In genomic region chr1:95370671-95370992, GRCh38 we compare ENCODE assay signal across 22 cellular contexts.
"Had no signal": no experiment of that assay in that cellular context is flagged by ENCODE, and none has a peak within 500 bp of the region (broad histone marks: within the 10 kb centered on the region; RNA-seq: fewer than 3 reads in every experiment).

No MANE protein-coding gene starts in this region.

- H3K4me3 ChIP-seq: body of pancreas, cardiac muscle cell, esophagus squamous epithelium, gastroesophageal sphincter, heart left ventricle, spleen, thyroid gland had no signal

- H3K4me1 ChIP-seq: esophagus squamous epithelium, heart left ventricle, spleen had no signal

- H3K36me3 ChIP-seq: cardiac muscle cell, esophagus squamous epithelium, gastroesophageal sphincter, heart left ventricle, spleen, thyroid gland had no signal

- H3K27ac ChIP-seq: body of pancreas, cardiac muscle cell, esophagus squamous epithelium, heart left ventricle, spleen, thyroid gland had no signal

- DNase-seq: activated CD4-positive, alpha-beta T cell treated with anti-CD3 and anti-CD28 coated beads for 1 hour; activated CD4-positive, alpha-beta T cell treated with anti-CD3 and anti-CD28 coated beads, Interleukin-2, amount 50 U/mL, for 1 hour; activated CD8-positive, alpha-beta T cell treated with anti-CD3 and anti-CD28 coated beads, Interleukin-2, amount 10 ng/mL, durations not matched to agents 7 days and 5 days; activated gamma-delta T cell; anterior cingulate cortex; body of pancreas; cortex of kidney; endodermal cell; esophagus squamous epithelium; heart left ventricle; islet precursor cell; left cardiac atrium; retina; spleen; stimulated activated CD4-positive, alpha-beta T cell treated with anti-CD3 and anti-CD28 coated beads, Interleukin-4, amount 100 ng/mL, for 24 hours; stimulated activated naive CD8-positive, alpha-beta T cell treated with anti-CD3 and anti-CD28 coated beads, Interleukin-15, Interleukin-2, amounts not matched to agents 100 U/mL and 50 U/mL, for 24 hours; substantia nigra; thyroid gland had no signal

- ATAC-seq: activated CD8-positive, alpha-beta T cell treated with anti-CD3 and anti-CD28 coated beads, Interleukin-2, amount 10 ng/mL, durations not matched to agents 7 days and 5 days; body of pancreas; gastroesophageal sphincter; heart left ventricle; left cardiac atrium; stimulated activated naive CD8-positive, alpha-beta T cell treated with anti-CD3 and anti-CD28 coated beads, Interleukin-15, Interleukin-2, amounts not matched to agents 100 U/mL and 50 U/mL, for 24 hours had no signal

- H3K9me3 ChIP-seq: body of pancreas, esophagus squamous epithelium, gastroesophageal sphincter, heart left ventricle, spleen, thyroid gland had no signal

- H3K27me3 ChIP-seq: body of pancreas, cardiac muscle cell, esophagus squamous epithelium, gastroesophageal sphincter, heart left ventricle, spleen, thyroid gland had no signal

- FAIRE-seq: TTC549, urothelium cell line had no signal
